ENCODE assay signal across 28 cellular contexts in the genomic region with DNA sequence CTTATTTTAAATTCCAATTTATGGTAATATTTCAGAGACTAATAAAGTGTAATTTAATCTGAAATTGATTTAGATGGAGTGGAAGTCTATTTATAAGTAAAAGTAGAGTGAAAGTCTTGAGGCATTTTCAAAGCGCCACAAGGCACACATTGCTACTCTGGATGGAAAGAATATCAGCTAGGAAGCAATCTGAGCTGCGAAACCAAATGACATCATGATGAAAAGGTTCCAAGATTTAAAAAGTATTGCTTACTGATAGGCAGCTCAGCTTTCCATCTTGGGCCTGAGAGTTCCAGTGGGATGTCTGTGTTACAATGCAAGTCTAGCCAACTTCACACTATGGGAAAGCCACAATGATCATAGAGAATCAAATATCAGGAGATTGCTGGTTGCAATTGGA.
"Had no signal": no experiment of that assay in that cellular context is flagged by ENCODE, and none has a peak within 500 bp of the region (broad histone marks: within the 10 kb centered on the region; RNA-seq: fewer than 3 reads in every experiment).

No MANE protein-coding gene starts in this region.

- H3K4me3 ChIP-seq: adrenal gland, body of pancreas, colonic mucosa, esophagus squamous epithelium had no signal

- H3K36me3 ChIP-seq: adrenal gland, colonic mucosa, esophagus squamous epithelium had no signal

- H3K9me3 ChIP-seq: adrenal gland, body of pancreas, colonic mucosa, esophagus squamous epithelium had no signal

- H3K27ac ChIP-seq: adrenal gland, body of pancreas, colonic mucosa, epithelial cell of prostate, esophagus squamous epithelium had no signal

- H3K4me1 ChIP-seq: adrenal gland, colonic mucosa, esophagus squamous epithelium had no signal

- ATAC-seq: activated CD4-positive, alpha-beta T cell treated with anti-CD3 and anti-CD28 coated beads for 36 hours; activated CD8-positive, alpha-beta memory T cell treated with anti-CD3 and anti-CD28 coated beads, Interleukin-2, amount 10 ng/mL, durations not matched to agents 7 days and 5 days; activated CD8-positive, alpha-beta T cell treated with anti-CD3 and anti-CD28 coated beads, Interleukin-2, amount 10 ng/mL, durations not matched to agents 7 days and 5 days; activated naive CD8-positive, alpha-beta T cell treated with anti-CD3 and anti-CD28 coated beads, Interleukin-2, amount 50 U/mL, for 24 hours; activated T-cell treated with anti-CD3 and anti-CD28 coated beads, Interleukin-2, amount 50 U/mL, for 72 hours; activated T-helper 17 cell treated with anti-CD3 and anti-CD28 coated beads, Interleukin-2, amount 50 U/mL, for 72 hours; body of pancreas; T-helper 17 cell had no signal

- DNase-seq: activated CD4-positive, alpha-beta memory T cell treated with anti-CD3 and anti-CD28 coated beads for 36 hours; activated CD4-positive, alpha-beta T cell treated with anti-CD3 and anti-CD28 coated beads for 36 hours; activated CD4-positive, alpha-beta T cell treated with anti-CD3 and anti-CD28 coated beads, Interleukin-2, amount 10 ng/mL, durations not matched to agents 24 days and 14 days; activated CD4-positive, CD25-positive, alpha-beta regulatory T cell; activated CD4-positive, CD25-positive, alpha-beta regulatory T cell treated with anti-CD3 and anti-CD28 coated beads, Interleukin-2, amount 50 U/mL, for 72 hours; activated CD8-positive, alpha-beta memory T cell treated with anti-CD3 and anti-CD28 coated beads, Interleukin-2, amount 10 ng/mL, durations not matched to agents 7 days and 5 days; activated CD8-positive, alpha-beta memory T cell treated with anti-CD3 and anti-CD28 coated beads, Interleukin-2, amount 50 U/mL, for 4 hours; activated CD8-positive, alpha-beta T cell treated with anti-CD3 and anti-CD28 coated beads, Interleukin-2, amount 10 ng/mL, durations not matched to agents 7 days and 5 days; activated effector memory CD4-positive, alpha-beta T cell treated with Interleukin-2 at 50 U/mL for 16 hours; activated gamma-delta T cell treated with Interleukin-2 at 50 U/mL for 16 hours; activated naive CD4-positive, alpha-beta T cell treated with anti-CD3 and anti-CD28 coated beads for 36 hours; activated naive CD8-positive, alpha-beta T cell treated with anti-CD3 and anti-CD28 coated beads for 36 hours; activated naive CD8-positive, alpha-beta T cell treated with anti-CD3 and anti-CD28 coated beads, Interleukin-2, amount 50 U/mL, for 24 hours; activated T-cell treated with anti-CD3 and anti-CD28 coated beads, Interleukin-2, amount 50 U/mL, for 24 hours; activated T-cell treated with anti-CD3 and anti-CD28 coated beads, Interleukin-2, amount 50 U/mL, for 72 hours; aorta; central memory CD4-positive, alpha-beta T cell; cerebellar nuclear complex; effector CD8-positive, alpha-beta T cell; esophagus squamous epithelium; T-helper 1 cell; T-helper 17 cell; T1000 had no signal

- H3K27me3 ChIP-seq: adrenal gland, body of pancreas, colonic mucosa, esophagus squamous epithelium had no signal
